1 cellular context compared by ENCODE assay signal in genomic region chr4:78650106-78651021, GRCh38.
TF ChIP-seq lines count a peak whose summit lies in the region.

No MANE protein-coding gene starts in this region.

TF ChIP-seq in K562, 482 proteins besides CTCF, POLR2A, EP300 and RAD21 (continued from another document and continues in another):
- TF ChIP-seq ZHX1 (conservative IDR thresholded peaks at IDR 0.05; ENCODE audit: low read length) = no peak
- peak; percentile 74; the same call in 1 of the 2 replicates for TF ChIP-seq CC2D1A (IDR thresholded peaks at IDR 0.05)
- no peak for TF ChIP-seq SMARCB1 (IDR thresholded peaks at IDR 0.05; ENCODE audit: insufficient read length, low read depth)
- TF ChIP-seq TFE3 (CRISPR knock-in tag; IDR thresholded peaks at IDR 0.05) = no peak
- TF ChIP-seq KLF16 (IDR thresholded peaks at IDR 0.05) = peak; percentile 57
- no peak for TF ChIP-seq ESRRA (IDR thresholded peaks at IDR 0.05; ENCODE audit: borderline replicate concordance, low read depth)
- no peak for TF ChIP-seq THAP12 (CRISPR knock-in tag; IDR thresholded peaks at IDR 0.05)
- TF ChIP-seq BMI1 (IDR thresholded peaks at IDR 0.05; ENCODE audit: low read length) = no peak
- TF ChIP-seq SIN3B (IDR thresholded peaks at IDR 0.05; ENCODE audit: low read depth) = no peak
- no peak for TF ChIP-seq BDP1 (IDR thresholded peaks at IDR 0.05; ENCODE audit: insufficient read depth, insufficient read length)
- no peak for TF ChIP-seq SRSF7 (optimal IDR thresholded peaks at IDR 0.05; ENCODE audit: low read depth, low read length)
- no peak for TF ChIP-seq THAP7 (CRISPR knock-in tag; IDR thresholded peaks at IDR 0.05)
- peak; percentile 53 to 76; a peak in 3 of 4 replicates for TF ChIP-seq ARNT (IDR thresholded peaks at IDR 0.05)
- TF ChIP-seq NR4A1 (CRISPR knock-in tag; IDR thresholded peaks at IDR 0.05) = no peak
- peak; percentile 47; the same call in 1 of the 2 replicates for TF ChIP-seq NR4A1 (tag; IDR thresholded peaks at IDR 0.05)
- no peak for TF ChIP-seq ZNF77 (CRISPR knock-in tag; IDR thresholded peaks at IDR 0.05)
- TF ChIP-seq ZNF444 (CRISPR knock-in tag; IDR thresholded peaks at IDR 0.05) = no peak
- no peak for TF ChIP-seq E2F3 (CRISPR knock-in tag; IDR thresholded peaks at IDR 0.05)
- no peak for TF ChIP-seq MCM3 (IDR thresholded peaks at IDR 0.05)
- TF ChIP-seq CHD1 (IDR thresholded peaks at IDR 0.05; ENCODE audit: low read length) = no peak
- TF ChIP-seq HCFC1 (IDR thresholded peaks at IDR 0.05; ENCODE audit: low read depth, low read length) = no peak
- no peak for TF ChIP-seq MBD2 (IDR thresholded peaks at IDR 0.05; ENCODE audit: borderline replicate concordance, low read depth)
- TF ChIP-seq GATA2 (CRISPR knock-in tag; IDR thresholded peaks at IDR 0.05) = peak; percentile 66; the same call in 1 of the 2 replicates
- TF ChIP-seq CTBP1 (IDR thresholded peaks at IDR 0.05; ENCODE audit: borderline replicate concordance) = peak; percentile 92
- TF ChIP-seq CHAMP1 (IDR thresholded peaks at IDR 0.05) = peak; percentile 66
- no peak for TF ChIP-seq OTX1 (CRISPR knock-in tag; IDR thresholded peaks at IDR 0.05)
- TF ChIP-seq ZNF133 (CRISPR knock-in tag; IDR thresholded peaks at IDR 0.05) = no peak
- TF ChIP-seq GTF3C2 (IDR thresholded peaks at IDR 0.05; ENCODE audit: borderline replicate concordance, extremely low read depth, insufficient read length) = no peak
- TF ChIP-seq E2F1 (CRISPR knock-in tag; IDR thresholded peaks at IDR 0.05) = no peak
- peak in 1 of 2 experiments; percentile 71; a peak in 2 of 4 replicates for TF ChIP-seq HDAC1 (IDR thresholded peaks at IDR 0.05)
- TF ChIP-seq STAT5A (IDR thresholded peaks at IDR 0.05; ENCODE audit: borderline replicate concordance, low read length) = peak; percentile 76
- TF ChIP-seq MAZ (CRISPR knock-in tag; conservative IDR thresholded peaks at IDR 0.05 in 1 of 2, IDR thresholded peaks at IDR 0.05 in 1 of 2) = no peak
- TF ChIP-seq NCOA1 (IDR thresholded peaks at IDR 0.05; ENCODE audit: low read depth) = no peak; the same call in 1 of the 2 replicates
- 0 out of 2 replicates have a peak, but pooled peaks have one; percentile 36 for TF ChIP-seq ZBTB5 (IDR thresholded peaks at IDR 0.05)
- no peak for TF ChIP-seq POLR3G (IDR thresholded peaks at IDR 0.05; ENCODE audit: extremely low read depth, insufficient read length, insufficient replicate concordance)
- TF ChIP-seq TBL1XR1 (IDR thresholded peaks at IDR 0.05; ENCODE audit: low read length in 2 of 2) = peak in 1 of 2 experiments; percentile 83; a peak in 2 of 4 replicates
- TF ChIP-seq PTBP1 (IDR thresholded peaks at IDR 0.05; ENCODE audit: low read depth, low read length) = no peak
- no peak for TF ChIP-seq HINFP (tag; conservative IDR thresholded peaks at IDR 0.05; ENCODE audit: low read depth)
- no peak for TF ChIP-seq ZKSCAN8 (CRISPR knock-in tag; IDR thresholded peaks at IDR 0.05)
- TF ChIP-seq ZNF175 (CRISPR knock-in tag; IDR thresholded peaks at IDR 0.05; ENCODE audit: low read depth) = 0 out of 2 replicates have a peak, but pooled peaks have one; percentile 29
- no peak for TF ChIP-seq ZNF655 (CRISPR knock-in tag; IDR thresholded peaks at IDR 0.05)
- TF ChIP-seq NR1H2 (CRISPR knock-in tag; IDR thresholded peaks at IDR 0.05) = no peak
- no peak for TF ChIP-seq PCBP1 (IDR thresholded peaks at IDR 0.05; ENCODE audit: low read depth, low read length, poor library complexity, severe bottlenecking)
- TF ChIP-seq E2F5 (CRISPR knock-in tag; IDR thresholded peaks at IDR 0.05) = no peak
